In the genomic region with DNA sequence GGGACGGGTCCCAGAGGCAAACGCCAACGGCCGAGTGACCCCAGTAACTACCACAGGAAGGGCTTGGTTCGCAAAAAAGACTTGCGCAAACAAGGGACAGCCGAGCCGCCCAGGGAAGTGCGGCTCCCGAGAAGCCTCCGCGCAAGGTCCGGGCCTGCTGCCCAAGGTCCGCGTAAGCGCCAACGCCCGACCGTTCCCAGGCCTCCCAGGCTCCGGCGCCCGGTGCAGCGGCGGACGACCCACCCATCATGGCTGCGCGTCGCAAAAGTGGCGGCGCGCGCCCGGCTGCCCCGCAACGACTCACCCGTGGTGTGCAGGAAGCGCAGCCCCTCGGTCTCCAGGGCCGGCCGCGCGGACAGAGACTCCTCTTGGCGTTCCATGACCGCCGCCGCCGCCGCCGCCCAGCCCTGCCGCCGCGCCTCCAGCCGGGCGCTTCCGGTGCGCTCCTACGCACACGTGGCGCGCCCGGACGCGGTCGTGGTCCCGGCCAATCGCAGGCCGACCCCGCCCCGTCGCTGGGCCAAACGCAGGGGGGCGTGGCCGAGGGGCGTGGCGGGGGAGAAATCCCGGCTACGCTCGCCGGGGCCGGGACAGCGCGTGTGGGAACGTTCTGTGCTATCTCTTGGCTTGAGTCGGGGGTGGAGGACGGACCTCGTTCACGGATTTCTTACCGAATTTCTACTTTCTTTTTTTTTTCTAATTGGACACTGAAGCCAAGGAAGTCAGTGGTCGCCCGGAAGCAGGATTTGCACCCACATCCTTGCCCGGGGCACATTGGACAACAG, we compare ENCODE assay signal across 8 cellular contexts.
DNase-seq lines count a peak whose midpoint lies in the region; ATAC-seq and TF ChIP-seq lines count a peak whose summit lies in the region.

A gene with protein sequence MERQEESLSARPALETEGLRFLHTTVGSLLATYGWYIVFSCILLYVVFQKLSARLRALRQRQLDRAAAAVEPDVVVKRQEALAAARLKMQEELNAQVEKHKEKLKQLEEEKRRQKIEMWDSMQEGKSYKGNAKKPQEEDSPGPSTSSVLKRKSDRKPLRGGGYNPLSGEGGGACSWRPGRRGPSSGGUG (minus strand): TSS at position 448 of the 785 bp plus-strand sequence. CDS start 68 bp downstream, at position 380.

- H3K9me3 ChIP-seq in WERI-Rb-1 (ENCODE audit: severe bottlenecking) (no peaks in the 10 kb centered on the region), iPS-20b (ENCODE audit: insufficient read depth, low read depth, low read length) (no peaks in the 10 kb centered on the region)

- in situ Hi-C loops in T47D (cut with HindIII; ENCODE audit: low pct_unique_long_range_greater_than_20kb, low sequenced_read_pairs): no loop called here

- peak within 1 kb of the TSS; percentile 92 for H3K9ac ChIP-seq in iPS-20b (ENCODE audit: low read depth, low read length)

- H3K4me3 ChIP-seq in WERI-Rb-1 (ENCODE audit: low read depth, low read length): peak within 1 kb of the TSS; percentile 72
- H3K4me3 ChIP-seq in iPS-20b (ENCODE audit: low read length): peak within 1 kb of the TSS; percentile 97
- H3K4me3 ChIP-seq in skin epidermis: peak within 1 kb of the TSS; percentile 72 to 100 (median 79)

- no peaks in the 10 kb centered on the region for H3K4me1 ChIP-seq in iPS-20b (ENCODE audit: insufficient read depth, low read length)

- TF ChIP-seq CTCF in WERI-Rb-1 (IDR thresholded peaks at IDR 0.05; ENCODE audit: low read depth, low read length): no peak

- ATAC-seq in HG02970 (IDR thresholded peaks at IDR 0.05; ENCODE audit: low FRiP score, unreplicated experiment): peak; percentile 87

- DNase-seq in SIG-M5 treated with dmso at 0.1 percent for 504 hours (lab: John Stamatoyannopoulos, UW; ENCODE audit: unreplicated experiment): peak; percentile 73
- no peak for DNase-seq in SIG-M5 (lab: John Stamatoyannopoulos, UW)
- DNase-seq in NCI-H2107 (lab: John Stamatoyannopoulos, UW): peak; percentile 41
- peak; percentile 86 for DNase-seq in WERI-Rb-1
- peak; percentile 70 to 92 for DNase-seq in T47D (ENCODE audit: low read depth in 1 of 2, low spot score in 1 of 2)

- H3K27ac ChIP-seq in WERI-Rb-1 (peak within 1 kb of the TSS; percentile 52), iPS-20b (ENCODE audit: low read length) (no peak within 1 kb of the TSS), skin epidermis (peak within 1 kb of the TSS; percentile 31 to 95 (median 90))

- H3K36me3 ChIP-seq in WERI-Rb-1 (peaks cover 57% of the 10 kb centered on the region), iPS-20b (ENCODE audit: insufficient read depth, low read depth, low read length) (peaks cover 60% of the 10 kb centered on the region)

- no peaks in the 10 kb centered on the region for H3K27me3 ChIP-seq in WERI-Rb-1 (ENCODE audit: insufficient read depth, low read depth, severe bottlenecking)
- no peaks in the 10 kb centered on the region for H3K27me3 ChIP-seq in iPS-20b (ENCODE audit: insufficient read depth, low read length)
